Comparison of ENCODE assay signal across 8 cellular contexts in genomic region chr14:23284654-23285529, GRCh38.
DNase-seq lines count a peak whose midpoint lies in the region; ATAC-seq lines count a peak whose summit lies in the region.

No MANE protein-coding gene starts in this region.

- H3K4me3 ChIP-seq in duodenal mucosa (ENCODE audit: low read depth in 1 of 2, low read length in 2 of 2), result peak overlapping the region; percentile 76 to 96
- peak overlapping the region; percentile 91 to 98 for H3K4me3 ChIP-seq in muscle layer of colon (ENCODE audit: low read depth in 1 of 2, low read length in 2 of 2)

- H3K27me3 ChIP-seq in duodenal mucosa (ENCODE audit: control insufficient read depth in 1 of 2, insufficient read depth in 2 of 2, low read length in 2 of 2), result no peaks in the 10 kb centered on the region
- no peaks in the 10 kb centered on the region for H3K27me3 ChIP-seq in muscle layer of colon (ENCODE audit: control insufficient read depth in 1 of 2, insufficient read depth in 2 of 2, low read length in 2 of 2)

- no peak for ATAC-seq in GM19467 (IDR thresholded peaks at IDR 0.05; ENCODE audit: unreplicated experiment)
- no peak for ATAC-seq in HG03469 (IDR thresholded peaks at IDR 0.05; ENCODE audit: unreplicated experiment)
- no peak for ATAC-seq in GM21526 (IDR thresholded peaks at IDR 0.05; ENCODE audit: low FRiP score, unreplicated experiment)

- H3K4me1 ChIP-seq in duodenal mucosa (ENCODE audit: control insufficient read depth in 1 of 2, insufficient read depth in 2 of 2, low read length in 2 of 2) (peaks cover 18 to 24% of the 10 kb centered on the region in 2 donors), muscle layer of colon (ENCODE audit: insufficient read depth, low read length) (peaks cover 22% of the 10 kb centered on the region)

- peaks cover 0 to 6% of the 10 kb centered on the region in 2 donors for H3K36me3 ChIP-seq in duodenal mucosa (ENCODE audit: control insufficient read depth in 1 of 2, insufficient read depth in 2 of 2, low read length in 2 of 2)
- H3K36me3 ChIP-seq in muscle layer of colon (ENCODE audit: insufficient read depth, low read length), result no peaks in the 10 kb centered on the region

- peak; percentile 7 for DNase-seq in NCI-H2227 (lab: John Stamatoyannopoulos, UW; ENCODE audit: unreplicated experiment)
- DNase-seq in NCI-H2227 treated with DMSO at 0.1 percent for 48 hours (lab: John Stamatoyannopoulos, UW), result no peak
- peak; percentile 46 for DNase-seq in RKO (ENCODE audit: low spot score)

- H3K9ac ChIP-seq in duodenal mucosa (ENCODE audit: low read depth in 1 of 2, low read length in 2 of 2) (peak overlapping the region; percentile 67 to 96), muscle layer of colon (ENCODE audit: low read length) (peak overlapping the region; percentile 99)

- H3K27ac ChIP-seq in duodenal mucosa (ENCODE audit: low read depth, low read length) (peak overlapping the region; percentile 83), muscle layer of colon (ENCODE audit: low read depth, low read length) (peak overlapping the region; percentile 99)

- H3K9me3 ChIP-seq in duodenal mucosa (ENCODE audit: control insufficient read depth in 1 of 2, low read length in 2 of 2), result no peaks in the 10 kb centered on the region
- no peaks in the 10 kb centered on the region for H3K9me3 ChIP-seq in muscle layer of colon (ENCODE audit: low read length)
